In genomic region chr5:171630047-171630669, GRCh38 we compare ENCODE assay signal across 8 cellular contexts.
DNase-seq lines count a peak whose midpoint lies in the region; ATAC-seq and TF ChIP-seq lines count a peak whose summit lies in the region.

No MANE protein-coding gene starts in this region.

- intact Hi-C loops in esophagus squamous epithelium (cut with DNase I) = no loop called here

- H3K27me3 ChIP-seq in esophagus squamous epithelium (peaks cover 0 to 85% (median 0%) of the 10 kb centered on the region in 4 donors), neutrophil (no peaks in the 10 kb centered on the region)

- H3K36me3 ChIP-seq in esophagus squamous epithelium = no peaks in the 10 kb centered on the region
- H3K36me3 ChIP-seq in neutrophil = no peaks in the 10 kb centered on the region

- no peak overlapping the region for H3K27ac ChIP-seq in esophagus squamous epithelium
- H3K27ac ChIP-seq in neutrophil = peak overlapping the region; percentile 17

- peak in 5 of 6 experiments; percentile 15 to 48 (median 30) for TF ChIP-seq CTCF in esophagus squamous epithelium (IDR thresholded peaks at IDR 0.05)
- no peak for TF ChIP-seq CTCF in neutrophil (IDR thresholded peaks at IDR 0.05)

- no peaks in the 10 kb centered on the region for H3K4me1 Mint-ChIP-seq in activated T-cell treated with anti-CD3 and anti-CD28 coated beads, Interleukin-2, amount 50 U/mL, for 24 hours (ENCODE audit: low read depth)

- no peaks in the 10 kb centered on the region for H3K9me3 Mint-ChIP-seq in activated T-cell treated with anti-CD3 and anti-CD28 coated beads, Interleukin-2, amount 50 U/mL, for 24 hours

- no peak for TF ChIP-seq POLR2A in esophagus squamous epithelium (IDR thresholded peaks at IDR 0.05)

- H3K27ac Mint-ChIP-seq in activated T-cell treated with anti-CD3 and anti-CD28 coated beads, Interleukin-2, amount 50 U/mL, for 24 hours = no peak overlapping the region

- H3K4me3 ChIP-seq in esophagus squamous epithelium (peak overlapping the region in 1 of 4 donors; percentile 22), neutrophil (ENCODE audit: low read depth in 1 of 2, low read length in 1 of 2) (peak overlapping the region; percentile 36 to 56)

- H3K4me3 Mint-ChIP-seq in activated T-cell treated with anti-CD3 and anti-CD28 coated beads, Interleukin-2, amount 50 U/mL, for 24 hours = no peak overlapping the region

- DNase-seq in activated T-cell treated with anti-CD3 and anti-CD28 coated beads for 48 hours (ENCODE audit: low read depth) (peak; percentile 15), OCI-M1 (lab: John Stamatoyannopoulos, UW) (peak; percentile 30), esophagus squamous epithelium (lab: John Stamatoyannopoulos, UW) (no peak), cerebellum (ENCODE audit: low spot score) (no peak), midbrain (lab: John Stamatoyannopoulos, UW) (no peak)
- DNase-seq in activated T-cell treated with anti-CD3 and anti-CD28 coated beads, Interleukin-2, amount 50 U/mL, for 24 hours = no peak

- H3K9me3 ChIP-seq in esophagus squamous epithelium (no peaks in the 10 kb centered on the region), neutrophil (no peaks in the 10 kb centered on the region)

- no peaks in the 10 kb centered on the region for H3K36me3 Mint-ChIP-seq in activated T-cell treated with anti-CD3 and anti-CD28 coated beads, Interleukin-2, amount 50 U/mL, for 24 hours (ENCODE audit: low read depth)

- no peak for ATAC-seq in GM21619 (IDR thresholded peaks at IDR 0.05; ENCODE audit: unreplicated experiment)

- H3K4me1 ChIP-seq in esophagus squamous epithelium = peaks cover 0 to 13% (median 3%) of the 10 kb centered on the region in 3 donors
- peaks cover 52 to 55% of the 10 kb centered on the region in 2 experiments for H3K4me1 ChIP-seq in neutrophil (ENCODE audit: control insufficient read depth in 1 of 2, insufficient read depth in 1 of 2, low read depth in 1 of 2, low read length in 1 of 2)

- peaks cover 59% of the 10 kb centered on the region for H3K27me3 Mint-ChIP-seq in activated T-cell treated with anti-CD3 and anti-CD28 coated beads, Interleukin-2, amount 50 U/mL, for 24 hours

- WGBS in esophagus squamous epithelium, 2 donors = 14 to 23% methylated on average over 8 to 15 of the region's 32 CpGs

Comparison
In these comparisons a context has a peak if more than half of its experiments do, and no peak if none do; other contexts are left out.
1. DNase-seq: peak in activated T-cell treated with anti-CD3 and anti-CD28 coated beads for 48 hours (single experiment) and OCI-M1 (single experiment); none in activated T-cell treated with anti-CD3 and anti-CD28 coated beads, Interleukin-2, amount 50 U/mL, for 24 hours (single experiment), esophagus squamous epithelium (single experiment), cerebellum (single experiment) and midbrain (single experiment).